ENCODE assay signal across 14 cellular contexts in genomic region chr6:152378154-152378553, GRCh38.
DNase-seq lines count a peak whose midpoint lies in the region; TF ChIP-seq lines count a peak whose summit lies in the region.
"Had no signal": no experiment of that assay in that cellular context is flagged by ENCODE, and none has a peak within 500 bp of the region (broad histone marks: within the 10 kb centered on the region; RNA-seq: fewer than 3 reads in every experiment).

No MANE protein-coding gene starts in this region.

- peak overlapping the region; percentile 36; the same call in 1 of the 2 replicates for H3K4me3 ChIP-seq in AG04450 (ENCODE audit: low read depth, low read length)
- H3K4me3 ChIP-seq in parathyroid adenoma (ENCODE audit: low read depth, low read length): no peak overlapping the region
- H3K4me3 ChIP-seq: MG63, spleen had no signal

- no peak for TF ChIP-seq CTCF in AG04450 (IDR thresholded peaks at IDR 0.05; ENCODE audit: low read depth, low read length)
- TF ChIP-seq CTCF in parathyroid adenoma (IDR thresholded peaks at IDR 0.05): no peak

- peak overlapping the region; percentile 9 for H2AFZ ChIP-seq in parathyroid adenoma

- no peaks in the 10 kb centered on the region for H3K79me2 ChIP-seq in parathyroid adenoma

- no peak overlapping the region for H3K27ac ChIP-seq in AG04450 (ENCODE audit: low read depth, low read length)
- H3K27ac ChIP-seq in parathyroid adenoma: no peak overlapping the region
- H3K27ac ChIP-seq: spleen had no signal

- POLR2A ChIA-PET in AG04450 (lab: Yijun Ruan, JAX): no interaction called here

- CTCF ChIA-PET in AG04450 (lab: Charles Lee): interaction anchor here (1.0 to 2.7 kb wide), 2 partner anchors 39 to 107 kb away, joined by 3 to 9 read pairs; no protein-coding TSS in a partner anchor

- no peaks in the 10 kb centered on the region for H3K4me1 ChIP-seq in parathyroid adenoma

- no peak overlapping the region for H3K4me2 ChIP-seq in parathyroid adenoma (ENCODE audit: low read length)

- DNase-seq in AG04450 (ENCODE audit: low read depth, low spot score) (no peak), M059J (ENCODE audit: low read depth) (peak; percentile 80), fibroblast of gingiva (ENCODE audit: low read depth) (peak; percentile 65), AG08396 (ENCODE audit: low spot score) (no peak), DMS 273 (lab: John Stamatoyannopoulos, UW; ENCODE audit: unreplicated experiment) (no peak), activated gamma-delta T cell treated with Interleukin-2 at 50 U/mL for 16 hours (no peak)
- DNase-seq in stimulated activated CD4-positive, alpha-beta T cell treated with anti-CD3 and anti-CD28 coated beads, Interleukin-1b, Interleukin-23, amount 100 ng/mL, for 48 hours: no peak
- DNase-seq: activated T-cell treated with anti-CD3 and anti-CD28 coated beads, Interleukin-2, amount 50 U/mL, for 72 hours; CD4-positive, CD25-positive, alpha-beta regulatory T cell; effector CD4-positive, alpha-beta T cell; MG63; spleen; stimulated activated naive B cell treated with anti-CD40 and anti-IgM and Interleukin-4, amounts not matched to agents 10 μg/mL and 1 μg/mL and 100 μg/mL, for 72 hours had no signal

- no peak overlapping the region for H3K9ac ChIP-seq in parathyroid adenoma

- H3K9me3 ChIP-seq in AG04450 (ENCODE audit: control insufficient read depth, insufficient read depth, low read length) (no peaks in the 10 kb centered on the region), parathyroid adenoma (ENCODE audit: control insufficient read depth, low read length) (no peaks in the 10 kb centered on the region)
- H3K9me3 ChIP-seq: MG63, spleen had no signal

- no peaks in the 10 kb centered on the region for H3K36me3 ChIP-seq in parathyroid adenoma (ENCODE audit: control insufficient read depth, insufficient read depth, low read length)

- H3K27me3 ChIP-seq in AG04450 (ENCODE audit: control insufficient read depth, insufficient read depth, low read length) (no peaks in the 10 kb centered on the region), parathyroid adenoma (ENCODE audit: control insufficient read depth, insufficient read depth, low read length) (no peaks in the 10 kb centered on the region)
- H3K27me3 ChIP-seq: MG63, spleen had no signal

Comparison
In these comparisons a context has a peak if more than half of its experiments do, and no peak if none do; other contexts are left out.
1. DNase-seq: peak in M059J (single experiment) and fibroblast of gingiva (single experiment); none in AG04450 (single experiment), stimulated activated CD4-positive, alpha-beta T cell treated with anti-CD3 and anti-CD28 coated beads, Interleukin-1b, Interleukin-23, amount 100 ng/mL, for 48 hours (single experiment), AG08396 (single experiment), DMS 273 (single experiment) and activated gamma-delta T cell treated with Interleukin-2 at 50 U/mL for 16 hours (single experiment).